In the genomic region with DNA sequence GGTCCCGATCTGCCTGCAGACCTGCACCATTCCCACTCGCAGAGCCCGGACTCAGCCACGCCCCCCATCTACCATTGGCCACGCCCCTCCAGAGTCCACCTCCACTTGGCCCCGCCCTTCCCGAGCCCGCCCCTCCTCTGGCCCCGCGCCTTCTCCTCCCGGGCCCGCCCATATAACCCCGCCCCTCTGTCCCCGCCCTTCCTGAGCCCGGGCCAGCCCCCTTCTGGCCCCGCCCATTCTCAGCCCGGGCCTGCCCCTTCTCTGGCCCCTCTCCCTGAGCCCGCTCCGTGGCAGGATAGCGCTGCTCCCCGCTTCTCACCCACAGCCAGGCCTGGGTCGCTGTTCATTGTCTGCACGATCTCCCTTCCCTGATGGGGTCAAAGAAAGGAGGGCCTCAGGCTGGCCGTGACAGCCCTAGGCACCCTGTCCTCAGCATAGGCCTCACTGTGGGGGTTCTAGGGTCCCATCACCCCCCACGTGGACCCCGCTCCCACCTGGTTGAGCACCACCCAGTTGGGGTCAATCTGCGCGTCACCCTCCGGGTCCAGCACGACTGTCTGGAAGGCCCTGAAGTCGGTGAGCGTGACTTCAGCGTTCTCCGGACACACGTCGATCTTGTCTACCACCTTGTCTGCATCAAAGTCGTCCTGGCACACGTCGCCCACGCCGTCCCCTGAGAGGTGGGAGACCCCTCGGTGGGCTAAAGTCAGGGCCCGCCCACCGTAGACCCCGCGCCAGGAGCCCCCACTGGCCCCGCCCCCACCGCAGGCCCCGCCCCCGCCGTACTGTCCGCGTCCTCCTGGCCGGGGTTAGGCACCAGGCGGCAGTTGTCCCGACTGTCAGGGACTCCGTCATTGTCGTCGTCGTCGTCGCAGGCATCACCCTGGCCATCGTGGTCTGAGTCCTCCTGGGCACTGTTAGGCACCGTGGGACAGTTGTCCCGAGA, we compare ENCODE assay signal across 8 cellular contexts. TPM values are rescaled to one million over a fixed set of nuclear protein-coding genes. Genes with fewer than 3 reads are reported as not detected.
DNase-seq lines count a peak whose midpoint lies in the region; ATAC-seq and TF ChIP-seq lines count a peak whose summit lies in the region.

No MANE protein-coding gene starts in this region.

- intact Hi-C loops in transverse colon (cut with DNase I; ENCODE audit: low total_unique reads): loop anchor here (1.0 kb wide), 1 partner anchor 148 kb away; the partner anchor contains the start of gene KLHL26

- no peak overlapping the region for H3K4me2 ChIP-seq in osteoblast (ENCODE audit: insufficient read depth, low read length)

- 12% methylated on average over 44 of the region's 65 CpGs; no CpG with 5 or more reads in 1 of the 2 donors for WGBS in transverse colon (ENCODE audit: low coverage in 1 of 2), 2 donors

- no peak for ATAC-seq in GM19328 (IDR thresholded peaks at IDR 0.05; ENCODE audit: unreplicated experiment)

- no peak for TF ChIP-seq POLR2A in erythroblast (IDR thresholded peaks at IDR 0.05; ENCODE audit: low read length)
- no peak for TF ChIP-seq POLR2A in transverse colon (IDR thresholded peaks at IDR 0.05)

- H2AFZ ChIP-seq in osteoblast (ENCODE audit: low read length): no peak overlapping the region

- H3K9me3 ChIP-seq in osteoblast (ENCODE audit: low read depth, low read length) (no peaks in the 10 kb centered on the region), transverse colon (no peaks in the 10 kb centered on the region)

- H4K20me1 ChIP-seq in osteoblast (ENCODE audit: insufficient read depth, low read length): peaks cover 3% of the 10 kb centered on the region

- H3K79me2 ChIP-seq in osteoblast (ENCODE audit: insufficient read depth, low read length): no peaks in the 10 kb centered on the region

- no peak overlapping the region for H3K27ac ChIP-seq in osteoblast (ENCODE audit: low read depth, low read length)
- no peak overlapping the region for H3K27ac ChIP-seq in transverse colon

- H3K4me1 ChIP-seq in osteoblast (ENCODE audit: insufficient read depth, low read length) (no peaks in the 10 kb centered on the region), transverse colon (peaks cover 10 to 32% (median 25%) of the 10 kb centered on the region in 4 donors)

- H3K4me3 ChIP-seq in osteoblast (ENCODE audit: insufficient read depth, low read length) (no peak overlapping the region), transverse colon (peak overlapping the region in 1 of 4 donors; percentile 3)

- TF ChIP-seq EP300 in transverse colon (IDR thresholded peaks at IDR 0.05; ENCODE audit: low read depth): no peak

- DNase-seq in NCI-H1417 (lab: John Stamatoyannopoulos, UW): peak; percentile 31 to 68 (median 54)
- DNase-seq in NCI-H1417 treated with DMSO at 0.1 percent for 48 hours (lab: John Stamatoyannopoulos, UW): no peak
- DNase-seq in NCI-H82 (lab: John Stamatoyannopoulos, UW): peak; percentile 98
- DNase-seq in activated CD8-positive, alpha-beta memory T cell treated with anti-CD3 and anti-CD28 coated beads, Interleukin-2, amount 50 U/mL, for 48 hours: peak; percentile 92
- DNase-seq in erythroblast (lab: John Stamatoyannopoulos, UW): peak; percentile 87 to 95
- peak; percentile 99 for DNase-seq in osteoblast (ENCODE audit: insufficient read length, low spot score, missing footprints)
- DNase-seq in transverse colon: peak; percentile 88

- no peaks in the 10 kb centered on the region for H3K36me3 ChIP-seq in osteoblast (ENCODE audit: insufficient read depth, low read length)
- no peaks in the 10 kb centered on the region for H3K36me3 ChIP-seq in transverse colon

- in situ Hi-C loops in transverse colon (cut with MboI; ENCODE audit: low pct_ligation_motif_present in 1 of 4, low pct_unique_long_range_greater_than_20kb in 1 of 4, low sequenced_read_pairs in 3 of 4): no loop called here

- TF ChIP-seq CTCF in osteoblast (IDR thresholded peaks at IDR 0.05; ENCODE audit: extremely low read depth, low read depth, low read length) (no peak), transverse colon (IDR thresholded peaks at IDR 0.05) (no peak)

- H3K27me3 ChIP-seq in osteoblast (ENCODE audit: insufficient read depth, low read length) (peaks cover 19% of the 10 kb centered on the region), transverse colon (peaks cover 53% of the 10 kb centered on the region)

RNA-seq across cellular contexts. Expression of gene COMP, which starts 5.7 kb away (rescaled TPM):
- total RNA-seq in osteoblast (12.4 and 14.8 TPM in 2 replicates), transverse colon (under 1 TPM in 2 of 4 donors, not detected in 2; 0.32 to 0.55 TPM)

RNA-seq across cellular contexts. Expression of gene UPF1, which starts 46.3 kb away (rescaled TPM):
- total RNA-seq in osteoblast (36.6 and 41.0 TPM in 2 replicates), transverse colon (100 to 1,000 TPM in 1 of 4 donors, 10 to 100 TPM in 3; 84.2 to 153 (median 91.9) TPM)
